ENCODE assay signal across 22 cellular contexts in the genomic region with DNA sequence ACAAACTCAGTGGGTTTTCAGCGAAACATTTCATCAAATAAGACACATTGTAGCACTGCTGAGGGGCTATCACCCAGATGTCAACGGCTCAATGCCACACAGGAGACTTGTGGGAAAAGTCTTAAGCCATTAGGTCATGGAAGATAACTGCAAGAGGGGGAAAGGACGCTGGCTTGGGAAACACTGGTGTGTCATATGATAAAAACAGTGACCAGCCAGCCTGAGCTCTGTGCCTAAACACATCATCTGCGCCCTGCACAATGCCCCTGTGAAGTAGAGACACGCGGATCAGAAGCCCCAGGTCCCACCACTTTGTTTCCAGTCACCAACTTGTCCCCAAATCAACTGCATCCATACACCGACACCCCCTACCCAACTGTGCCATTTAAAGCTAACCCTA.
DNase-seq lines count a peak whose midpoint lies in the region; ATAC-seq and TF ChIP-seq lines count a peak whose summit lies in the region.
"Had no signal": no experiment of that assay in that cellular context is flagged by ENCODE, and none has a peak within 500 bp of the region (broad histone marks: within the 10 kb centered on the region; RNA-seq: fewer than 3 reads in every experiment).

No MANE protein-coding gene starts in this region.

- no peak overlapping the region for H3K4ac ChIP-seq in mesenchymal stem cell (ENCODE audit: low read depth in 1 of 2, low read length in 2 of 2)

- H2BK5ac ChIP-seq in mesenchymal stem cell (ENCODE audit: low read depth, low read length, poor library complexity, severe bottlenecking): no peak overlapping the region

- H3K4me1 Mint-ChIP-seq in HFFc6 (ENCODE audit: low read depth): peaks cover 30% of the 10 kb centered on the region
- no peaks in the 10 kb centered on the region for H3K4me1 Mint-ChIP-seq in activated CD4-positive, alpha-beta T cell treated with anti-CD3 and anti-CD28 coated beads, Interleukin-2, amount 10 ng/mL, durations not matched to agents 24 days and 14 days
- H3K4me1 Mint-ChIP-seq: activated CD4-positive, alpha-beta T cell treated with anti-CD3 and anti-CD28 coated beads for 36 hours; activated naive CD4-positive, alpha-beta T cell treated with anti-CD3 and anti-CD28 coated beads, Interleukin-2, amount 50 U/mL, for 24 hours; naive B cell had no signal

- peaks cover 0 to 11% of the 10 kb centered on the region in 2 experiments for H3K36me3 ChIP-seq in mesenchymal stem cell (ENCODE audit: control insufficient read depth in 1 of 2, insufficient read depth in 2 of 2, low read depth in 1 of 2, low read length in 2 of 2)
- H3K36me3 ChIP-seq in skeletal muscle tissue (ENCODE audit: control insufficient read depth in 3 of 3, insufficient read depth in 3 of 3, low read length in 3 of 3): no peaks in the 10 kb centered on the region
- H3K36me3 ChIP-seq: brain microvascular endothelial cell, HAP-1 had no signal

- no peak for DNase-seq in HFFc6
- DNase-seq in mesenchymal stem cell: peak; percentile 78
- DNase-seq in stimulated activated CD4-positive, alpha-beta T cell treated with anti-CD3 and anti-CD28 coated beads, Interleukin-4, amount 100 ng/mL, for 4 hours: no peak
- no peak for DNase-seq in NK-92 treated with Interleukin-12 subunit alpha and Interleukin-12 subunit beta, amount 100 ng/mL, for 24 hours (lab: John Stamatoyannopoulos, UW)
- no peak for DNase-seq in activated CD4-positive, alpha-beta T cell treated with anti-CD3 and anti-CD28 coated beads, Interleukin-2, amount 10 ng/mL, durations not matched to agents 24 days and 14 days
- DNase-seq: ACHN; activated CD4-positive, alpha-beta T cell treated with anti-CD3 and anti-CD28 coated beads for 36 hours; activated T-cell treated with anti-CD3 and anti-CD28 coated beads, Interleukin-2, amount 50 U/mL, for 72 hours; brain microvascular endothelial cell; C1 segment of cervical spinal cord; hypothalamus; Karpas-422; naive B cell; NCI-H1105 treated with DMSO at 0.1 percent for 48 hours; NCI-H526; stimulated activated CD4-positive, alpha-beta T cell treated with anti-CD3 and anti-CD28 coated beads, Interleukin-2, amount 100 ng/mL, for 48 hours; stimulated activated naive CD8-positive, alpha-beta T cell treated with anti-CD3 and anti-CD28 coated beads, Interleukin-15, Interleukin-2, amounts not matched to agents 100 U/mL and 50 U/mL, for 24 hours had no signal

- no peak for TF ChIP-seq CTCF in HFFc6 (IDR thresholded peaks at IDR 0.05)

- H2AFZ ChIP-seq in mesenchymal stem cell (ENCODE audit: low read depth, low read length): no peak overlapping the region

- H3K4me3 ChIP-seq in mesenchymal stem cell (ENCODE audit: insufficient read depth in 1 of 2, low read depth in 1 of 2, low read length in 2 of 2) (no peak overlapping the region), skeletal muscle tissue (ENCODE audit: low read length in 3 of 3) (peak overlapping the region in 1 of 3 donors; percentile 8)
- H3K4me3 ChIP-seq: HAP-1 had no signal

- no peaks in the 10 kb centered on the region for H3K9me3 Mint-ChIP-seq in HFFc6
- no peaks in the 10 kb centered on the region for H3K9me3 Mint-ChIP-seq in activated CD4-positive, alpha-beta T cell treated with anti-CD3 and anti-CD28 coated beads, Interleukin-2, amount 10 ng/mL, durations not matched to agents 24 days and 14 days
- H3K9me3 Mint-ChIP-seq: activated naive CD4-positive, alpha-beta T cell treated with anti-CD3 and anti-CD28 coated beads, Interleukin-2, amount 50 U/mL, for 24 hours; activated T-cell treated with anti-CD3 and anti-CD28 coated beads, Interleukin-2, amount 50 U/mL, for 72 hours; naive B cell had no signal

- no peak overlapping the region for H4K91ac ChIP-seq in mesenchymal stem cell (ENCODE audit: low read length)

- no peak overlapping the region for H3K18ac ChIP-seq in mesenchymal stem cell (ENCODE audit: low read depth in 1 of 2, low read length in 2 of 2)

- no peak overlapping the region for H2AK5ac ChIP-seq in mesenchymal stem cell (ENCODE audit: low read length, severe bottlenecking)

- H3K27me3 ChIP-seq in mesenchymal stem cell (ENCODE audit: control insufficient read depth in 1 of 2, insufficient read depth in 1 of 2, low read length in 2 of 2) (peaks cover 0 to 16% of the 10 kb centered on the region in 2 experiments), skeletal muscle tissue (ENCODE audit: control insufficient read depth in 3 of 3, insufficient read depth in 3 of 3, low read length in 3 of 3) (no peaks in the 10 kb centered on the region)
- H3K27me3 ChIP-seq: brain microvascular endothelial cell had no signal

- intact Hi-C loops in activated CD4-positive, alpha-beta T cell treated with anti-CD3 and anti-CD28 coated beads, Interleukin-2, amount 10 ng/mL, durations not matched to agents 24 days and 14 days (cut with micrococcal nuclease): no loop called here

- no peak overlapping the region for H3K4me2 ChIP-seq in mesenchymal stem cell (ENCODE audit: low read length, poor library complexity, severe bottlenecking)

- H3K4me1 ChIP-seq in mesenchymal stem cell (ENCODE audit: control insufficient read depth, insufficient read depth, low read depth, low read length) (peaks cover 8% of the 10 kb centered on the region), skeletal muscle tissue (ENCODE audit: control insufficient read depth in 3 of 3, insufficient read depth in 3 of 3, low read length in 3 of 3) (peaks cover 18 to 34% (median 32%) of the 10 kb centered on the region in 3 donors)

- H3K27ac Mint-ChIP-seq in HFFc6: 0 out of 2 replicates have a peak overlapping the region, but pooled peaks have one; percentile 4
- H3K27ac Mint-ChIP-seq in activated CD4-positive, alpha-beta T cell treated with anti-CD3 and anti-CD28 coated beads, Interleukin-2, amount 10 ng/mL, durations not matched to agents 24 days and 14 days: no peak overlapping the region
- H3K27ac Mint-ChIP-seq: activated CD4-positive, alpha-beta T cell treated with anti-CD3 and anti-CD28 coated beads for 36 hours; activated naive CD4-positive, alpha-beta T cell treated with anti-CD3 and anti-CD28 coated beads, Interleukin-2, amount 50 U/mL, for 24 hours; activated T-cell treated with anti-CD3 and anti-CD28 coated beads, Interleukin-2, amount 50 U/mL, for 72 hours had no signal

- H3K27me3 Mint-ChIP-seq in HFFc6 (ENCODE audit: insufficient read depth): peaks cover 1% of the 10 kb centered on the region; the same call in 1 of the 2 replicates
- no peaks in the 10 kb centered on the region for H3K27me3 Mint-ChIP-seq in activated CD4-positive, alpha-beta T cell treated with anti-CD3 and anti-CD28 coated beads, Interleukin-2, amount 10 ng/mL, durations not matched to agents 24 days and 14 days
- H3K27me3 Mint-ChIP-seq: activated naive CD4-positive, alpha-beta T cell treated with anti-CD3 and anti-CD28 coated beads, Interleukin-2, amount 50 U/mL, for 24 hours; naive B cell had no signal

- no peaks in the 10 kb centered on the region for H3K36me3 Mint-ChIP-seq in HFFc6 (ENCODE audit: low read depth)
- H3K36me3 Mint-ChIP-seq in activated CD4-positive, alpha-beta T cell treated with anti-CD3 and anti-CD28 coated beads, Interleukin-2, amount 10 ng/mL, durations not matched to agents 24 days and 14 days (ENCODE audit: low read depth): no peaks in the 10 kb centered on the region
- H3K36me3 Mint-ChIP-seq: activated naive CD4-positive, alpha-beta T cell treated with anti-CD3 and anti-CD28 coated beads, Interleukin-2, amount 50 U/mL, for 24 hours; naive B cell had no signal

- ATAC-seq in esophagus mucosa (peak; percentile 23), GM19324 (IDR thresholded peaks at IDR 0.05; ENCODE audit: low FRiP score, unreplicated experiment) (no peak)
- ATAC-seq: activated CD4-positive, alpha-beta T cell treated with anti-CD3 and anti-CD28 coated beads for 36 hours; activated T-cell treated with anti-CD3 and anti-CD28 coated beads, Interleukin-2, amount 50 U/mL, for 72 hours; stimulated activated naive CD8-positive, alpha-beta T cell treated with anti-CD3 and anti-CD28 coated beads, Interleukin-15, Interleukin-2, amounts not matched to agents 100 U/mL and 50 U/mL, for 24 hours had no signal

- 72% methylated on average over 7 of the region's 7 CpGs for WGBS in mesenchymal stem cell

- H3K9me3 ChIP-seq in mesenchymal stem cell (ENCODE audit: control insufficient read depth, low read length): no peaks in the 10 kb centered on the region
- no peaks in the 10 kb centered on the region for H3K9me3 ChIP-seq in skeletal muscle tissue (ENCODE audit: control insufficient read depth in 3 of 3, low read length in 3 of 3)
- H3K9me3 ChIP-seq: HAP-1 had no signal

- peaks cover 30% of the 10 kb centered on the region for H3K79me1 ChIP-seq in mesenchymal stem cell (replicated peaks; ENCODE audit: low read length, poor library complexity, severe bottlenecking)

- peak overlapping the region in 1 of 2 experiments; percentile 26 for H3K14ac ChIP-seq in mesenchymal stem cell (ENCODE audit: low read length in 2 of 2)

- no peak overlapping the region for H2BK15ac ChIP-seq in mesenchymal stem cell (ENCODE audit: low read depth, poor library complexity, severe bottlenecking)

- no peak overlapping the region for H3K4me3 Mint-ChIP-seq in HFFc6
- H3K4me3 Mint-ChIP-seq in activated CD4-positive, alpha-beta T cell treated with anti-CD3 and anti-CD28 coated beads, Interleukin-2, amount 10 ng/mL, durations not matched to agents 24 days and 14 days: no peak overlapping the region
- H3K4me3 Mint-ChIP-seq: activated CD4-positive, alpha-beta T cell treated with anti-CD3 and anti-CD28 coated beads for 36 hours; activated naive CD4-positive, alpha-beta T cell treated with anti-CD3 and anti-CD28 coated beads, Interleukin-2, amount 50 U/mL, for 24 hours; activated T-cell treated with anti-CD3 and anti-CD28 coated beads, Interleukin-2, amount 50 U/mL, for 72 hours; naive B cell had no signal

- no peak overlapping the region for H2BK120ac ChIP-seq in mesenchymal stem cell (ENCODE audit: low read depth, low read length)

- H3K23ac ChIP-seq in mesenchymal stem cell (ENCODE audit: low read length in 2 of 2): no peak overlapping the region

- peak overlapping the region; percentile 16 for H4K8ac ChIP-seq in mesenchymal stem cell (ENCODE audit: low read length)

- H3K9ac ChIP-seq in mesenchymal stem cell (ENCODE audit: low read length) (no peak overlapping the region), skeletal muscle tissue (ENCODE audit: low read depth in 1 of 3, low read length in 3 of 3) (no peak overlapping the region)

- no peak overlapping the region for H2BK12ac ChIP-seq in mesenchymal stem cell (ENCODE audit: low read length in 2 of 2)

- H3K27ac ChIP-seq in mesenchymal stem cell (ENCODE audit: low read length, poor library complexity, severe bottlenecking) (no peak overlapping the region), skeletal muscle tissue (ENCODE audit: low read depth, low read length) (peak overlapping the region; percentile 51)
- H3K27ac ChIP-seq: brain microvascular endothelial cell had no signal
